ENCODE assay signal across 1 cellular context in the genomic region with DNA sequence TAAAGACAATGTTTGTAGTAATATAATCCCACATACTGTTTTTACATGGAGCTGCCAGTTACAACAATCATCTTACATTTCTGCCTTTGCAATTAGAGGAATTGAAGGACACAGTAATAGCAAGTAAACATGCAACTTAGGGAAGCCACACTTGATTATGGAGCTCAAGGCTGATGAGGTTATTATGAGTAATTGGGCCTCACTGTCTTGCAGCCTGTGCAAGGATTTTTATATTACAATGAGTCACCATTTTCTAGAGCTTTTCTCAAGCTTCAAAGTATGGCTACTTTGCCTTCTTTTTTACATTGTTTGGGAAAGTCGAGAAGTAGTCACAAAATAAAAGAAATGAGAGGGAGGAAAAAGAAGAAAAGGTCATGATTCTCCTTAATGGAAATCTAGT.
A peak's percentile ranks its signal among the peaks of the same experiment; 100 is the strongest.
TF ChIP-seq lines count a peak whose summit lies in the region.

No MANE protein-coding gene starts in this region.

TF ChIP-seq in HEK293, 187 proteins besides CTCF, POLR2A, EP300 and RAD21 (continued from another document):
- TF ChIP-seq OSR2 (tag by site-specific recombination; IDR thresholded peaks at IDR 0.05), result 0 out of 2 replicates have a peak, but pooled peaks have one; percentile 21
